In the genomic region with DNA sequence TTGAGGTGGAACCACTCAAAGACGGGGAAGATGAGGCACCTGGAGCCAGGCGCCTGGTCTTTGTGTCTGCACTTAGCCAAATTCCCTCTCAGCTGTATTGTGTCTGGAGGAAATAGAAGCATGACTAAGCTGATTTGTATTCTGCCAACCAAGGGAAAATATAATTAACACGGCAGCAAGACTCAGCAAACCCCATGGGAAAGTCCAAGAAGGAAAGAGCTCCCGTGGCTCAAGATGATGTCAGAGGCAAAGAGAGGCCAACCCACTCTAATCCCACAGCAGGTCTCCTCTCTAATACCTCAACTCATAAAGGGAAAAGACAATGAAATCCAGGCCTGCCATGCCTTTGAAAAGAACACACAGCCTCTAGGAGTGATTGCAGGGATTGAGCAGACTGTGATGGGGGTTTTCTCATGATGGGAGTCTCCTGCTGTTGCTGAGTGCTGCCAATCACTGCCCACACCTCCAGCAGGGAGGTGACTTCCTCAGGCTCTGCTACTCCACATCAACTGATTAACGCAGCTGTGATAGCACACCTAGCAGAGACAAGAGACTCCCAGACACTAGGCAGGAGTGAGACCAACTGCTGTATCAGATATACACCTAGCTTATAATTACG, we compare ENCODE assay signal across 1 cellular context.
TF ChIP-seq lines count a peak whose summit lies in the region.

No MANE protein-coding gene starts in this region.

TF ChIP-seq in SK-N-SH, 30 proteins besides CTCF, POLR2A, EP300 and RAD21 (continued from another document):
- TF ChIP-seq REST (IDR thresholded peaks at IDR 0.05; ENCODE audit: low read depth, low read length): no peak
